ENCODE assay signal across 8 cellular contexts in genomic region chr2:120252207-120253020, GRCh38. TPM values are rescaled to one million over a fixed set of nuclear protein-coding genes. Genes with fewer than 3 reads are reported as not detected.
DNase-seq lines count a peak whose midpoint lies in the region; ATAC-seq and TF ChIP-seq lines count a peak whose summit lies in the region.

Gene RALB (plus strand): TSS chr2:120252852. CDS start chr2:120278665, 25,813 bp downstream.

- H3K27ac ChIP-seq in ACC112 (ENCODE audit: low read depth, low read length) (peak within 1 kb of the TSS; percentile 66), VCaP (peak within 1 kb of the TSS; percentile 87), breast epithelium (peak within 1 kb of the TSS; percentile 83 to 94), skin epidermis (peak within 1 kb of the TSS; percentile 67 to 98 (median 94))

- TF ChIP-seq CTCF in VCaP (conservative IDR thresholded peaks at IDR 0.05) (no peak), breast epithelium (IDR thresholded peaks at IDR 0.05) (no peak)

- H3K4me1 ChIP-seq in ACC112 (ENCODE audit: control insufficient read depth, insufficient read depth, low read length, unreplicated experiment): peaks cover 24% of the 10 kb centered on the region
- peaks cover 0 to 5% of the 10 kb centered on the region in 2 donors for H3K4me1 ChIP-seq in breast epithelium

- H3K79me2 ChIP-seq in ACC112 (ENCODE audit: control insufficient read depth, insufficient read depth, low read length, unreplicated experiment): peaks cover 44% of the 10 kb centered on the region

- no peaks in the 10 kb centered on the region for H3K9me3 ChIP-seq in breast epithelium
- no peaks in the 10 kb centered on the region for H3K9me3 ChIP-seq in iPS-18c (ENCODE audit: control insufficient read depth, insufficient read depth, low read length)

- intact Hi-C loops in breast epithelium (cut with DNase I; ENCODE audit: low total_unique reads): no loop called here

- ATAC-seq in GM18870 (IDR thresholded peaks at IDR 0.05; ENCODE audit: unreplicated experiment) (peak; percentile 86), HG03135 (IDR thresholded peaks at IDR 0.05; ENCODE audit: unreplicated experiment) (peak; percentile 95)

- no peaks in the 10 kb centered on the region; the same call in 1 of the 2 replicates for H3K36me3 ChIP-seq in ACC112 (ENCODE audit: insufficient read depth, low read length)
- H3K36me3 ChIP-seq in breast epithelium: no peaks in the 10 kb centered on the region

- DNase-seq in NCI-H2196 treated with DMSO at 0.1 percent for 48 hours (lab: John Stamatoyannopoulos, UW; ENCODE audit: unreplicated experiment) (peak; percentile 96), breast epithelium (ENCODE audit: low spot score in 2 of 2) (peak; percentile 99)

- peak within 1 kb of the TSS; percentile 73 for H2AFZ ChIP-seq in ACC112 (ENCODE audit: low read length, unreplicated experiment)

- TF ChIP-seq POLR2A in breast epithelium (IDR thresholded peaks at IDR 0.05): no peak

- H3K4me3 ChIP-seq in ACC112 (ENCODE audit: low read depth, low read length): peak within 1 kb of the TSS; percentile 93
- peak within 1 kb of the TSS; percentile 79 to 95 (median 86) for H3K4me3 ChIP-seq in breast epithelium
- H3K4me3 ChIP-seq in iPS-18c (ENCODE audit: insufficient read depth, low read depth, low read length): peak within 1 kb of the TSS; percentile 92
- peak within 1 kb of the TSS; percentile 74 to 99 (median 82) for H3K4me3 ChIP-seq in skin epidermis

- H3K27me3 ChIP-seq in ACC112 (ENCODE audit: insufficient read depth, low read length) (no peaks in the 10 kb centered on the region), breast epithelium (no peaks in the 10 kb centered on the region)

RNA-seq across cellular contexts. Expression of gene RALB, which starts in this region (rescaled TPM):
- 10 to 100 TPM; 36.1 to 59.8 (median 38.5) TPM for total RNA-seq in breast epithelium

Comparison
In these comparisons a context has a peak if more than half of its experiments do, and no peak if none do; other contexts are left out.
1. Peak in every context shown above with its lines: DNase-seq, ATAC-seq, H3K4me3 ChIP-seq and H3K27ac ChIP-seq.